Comparison of ENCODE assay signal across 27 cellular contexts in the genomic region with DNA sequence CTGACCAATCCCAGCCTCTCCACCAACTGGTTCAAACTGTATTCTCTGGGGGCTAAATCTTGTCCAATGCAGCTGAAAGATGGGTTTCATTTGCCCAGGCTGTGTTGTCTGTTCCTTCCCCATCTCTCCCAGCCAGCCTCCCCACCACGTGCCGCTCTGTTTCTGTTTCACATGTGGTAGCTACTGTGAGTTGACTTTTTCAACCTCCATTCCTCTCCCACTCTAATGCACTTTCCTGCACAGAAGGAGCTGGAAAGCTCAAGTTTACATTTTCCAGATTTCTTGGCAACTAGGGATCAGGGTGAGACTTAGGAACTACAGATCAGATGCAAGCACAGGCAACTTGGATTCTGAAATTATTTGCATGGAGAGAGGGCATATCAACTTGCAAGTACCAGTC. TPM values are rescaled to one million over a fixed set of nuclear protein-coding genes. Genes with fewer than 3 reads are reported as not detected.
DNase-seq lines count a peak whose midpoint lies in the region; ATAC-seq and TF ChIP-seq lines count a peak whose summit lies in the region.
"Had no signal": no experiment of that assay in that cellular context is flagged by ENCODE, and none has a peak within 500 bp of the region (broad histone marks: within the 10 kb centered on the region; RNA-seq: fewer than 3 reads in every experiment).

No MANE protein-coding gene starts in this region.

- H3K79me2 ChIP-seq in trophoblast cell (ENCODE audit: control insufficient read depth, insufficient read depth, low read length, poor library complexity), result no peaks in the 10 kb centered on the region

- TF ChIP-seq CTCF in AG04450 (IDR thresholded peaks at IDR 0.05; ENCODE audit: low read depth, low read length), result no peak

- ATAC-seq in SK-N-SH treated with all-trans-retinoic acid at 6 μM for 48 hours, result peak; percentile 64
- no peak for ATAC-seq in Right ventricle myocardium inferior
- no peak for ATAC-seq in HG03097 (IDR thresholded peaks at IDR 0.05; ENCODE audit: low FRiP score, unreplicated experiment)
- ATAC-seq: activated naive CD4-positive, alpha-beta T cell treated with anti-CD3 and anti-CD28 coated beads, Interleukin-2, amount 50 U/mL, for 72 hours; pancreas; right cardiac atrium; stimulated activated naive B cell treated with anti-CD40 and anti-IgM and Interleukin-4, amounts not matched to agents 10 μg/mL and 1 μg/mL and 100 μg/mL, for 72 hours had no signal

- H3K27me3 ChIP-seq in AG04450 (ENCODE audit: control insufficient read depth, insufficient read depth, low read length), result no peaks in the 10 kb centered on the region
- H3K27me3 ChIP-seq in trophoblast cell (ENCODE audit: insufficient read depth, low read length), result no peaks in the 10 kb centered on the region
- H3K27me3 ChIP-seq: pancreas, Peyer's patch, vagina had no signal

- H3K36me3 ChIP-seq in trophoblast cell (ENCODE audit: control insufficient read depth in 1 of 2, insufficient read depth in 2 of 2, low read length in 2 of 2), result no peaks in the 10 kb centered on the region
- H3K36me3 ChIP-seq: pancreas, Peyer's patch, thoracic aorta, vagina had no signal

- H3K4ac ChIP-seq in trophoblast cell (ENCODE audit: low read depth, low read length), result no peak overlapping the region

- no peak overlapping the region for H2AFZ ChIP-seq in trophoblast cell (ENCODE audit: insufficient read depth, low read length, poor library complexity)

- POLR2A ChIA-PET in AG04450 (lab: Yijun Ruan, JAX), result no interaction called here

- DNase-seq in AG04450 (ENCODE audit: low read depth, low spot score) (no peak), fibroblast of peridontal ligament (ENCODE audit: extremely low read depth) (peak; percentile 70), trophoblast cell (no peak), AG20443 (ENCODE audit: low spot score) (no peak), KG1 (lab: John Stamatoyannopoulos, UW) (no peak), Right ventricle myocardium inferior (ENCODE audit: missing footprints) (no peak)
- DNase-seq: activated CD4-positive, alpha-beta memory T cell treated with anti-CD3 and anti-CD28 coated beads, Interleukin-2, amount 10 ng/mL, durations not matched to agents 7 days and 5 days; activated T-cell treated with anti-CD3 and anti-CD28 coated beads for 4 hours; anterior cingulate cortex; CD4-positive, alpha-beta memory T cell; DMS 273 treated with DMSO at 0.1 percent for 48 hours; glutamatergic neuron; Karpas-422; MV-4-11; NCI-H1694; NCI-H524 treated with DMSO at 0.1 percent for 48 hours; pancreas; Peyer's patch; right cardiac atrium; stimulated activated naive B cell treated with anti-CD40 and anti-IgM and Interleukin-4, amounts not matched to agents 10 μg/mL and 1 μg/mL and 100 μg/mL, for 72 hours had no signal

- CTCF ChIA-PET in AG04450 (lab: Charles Lee), result no interaction called here

- peak overlapping the region; percentile 48 for H3K27ac ChIP-seq in AG04450 (ENCODE audit: low read depth, low read length)
- H3K27ac ChIP-seq in trophoblast cell (ENCODE audit: low read depth, low read length), result peak overlapping the region; percentile 2
- H3K27ac ChIP-seq: HL-60, pancreas, thoracic aorta, vagina had no signal

- no peak overlapping the region for H2AK5ac ChIP-seq in trophoblast cell (ENCODE audit: low read length)

- H3K9me3 ChIP-seq in AG04450 (ENCODE audit: control insufficient read depth, insufficient read depth, low read length), result no peaks in the 10 kb centered on the region
- H3K9me3 ChIP-seq in trophoblast cell (ENCODE audit: insufficient read depth, low read depth, low read length), result no peaks in the 10 kb centered on the region
- H3K9me3 ChIP-seq: pancreas, Peyer's patch, thoracic aorta, vagina had no signal

- no peak overlapping the region for H3K4me3 ChIP-seq in AG04450 (ENCODE audit: low read depth, low read length)
- H3K4me3 ChIP-seq in trophoblast cell (ENCODE audit: low read depth, low read length), result no peak overlapping the region
- H3K4me3 ChIP-seq: lung, pancreas, Peyer's patch, thoracic aorta, vagina had no signal

- H4K8ac ChIP-seq in trophoblast cell (ENCODE audit: low read depth, low read length), result no peak overlapping the region

- intact Hi-C loops in Right ventricle myocardium inferior (cut with DNase I), result no loop called here

- H3K79me1 ChIP-seq in trophoblast cell (ENCODE audit: low read length), result no peaks in the 10 kb centered on the region

- H2BK12ac ChIP-seq in trophoblast cell (ENCODE audit: low read length), result no peak overlapping the region

- H4K12ac ChIP-seq in trophoblast cell (ENCODE audit: low read depth, low read length), result no peak overlapping the region

- H3K18ac ChIP-seq in trophoblast cell (ENCODE audit: low read length), result no peak overlapping the region

- H3K4me1 ChIP-seq in trophoblast cell (ENCODE audit: control insufficient read depth in 1 of 2, insufficient read depth in 2 of 2, low read length in 2 of 2), result peaks cover 0 to 4% of the 10 kb centered on the region in 2 experiments
- H3K4me1 ChIP-seq: pancreas, Peyer's patch, vagina had no signal

- no peak overlapping the region for H2BK5ac ChIP-seq in trophoblast cell (ENCODE audit: low read depth, low read length, poor library complexity)

- no peak overlapping the region for H2BK120ac ChIP-seq in trophoblast cell (ENCODE audit: insufficient read depth, low read length, poor library complexity)

- H3K9ac ChIP-seq in trophoblast cell (ENCODE audit: low read length), result no peak overlapping the region

- no peak overlapping the region for H3K23ac ChIP-seq in trophoblast cell (ENCODE audit: low read length)

- no CpG with 5 or more reads among the region's 2 CpGs for WGBS in trophoblast cell (ENCODE audit: extremely low coverage, insufficient coverage, insufficient read length)

- no peak overlapping the region for H3K14ac ChIP-seq in trophoblast cell (ENCODE audit: low read length)

- no peak overlapping the region for H4K91ac ChIP-seq in trophoblast cell (ENCODE audit: low read depth, low read length)

- H3K4me2 ChIP-seq in trophoblast cell (ENCODE audit: low read length), result peak overlapping the region; percentile 13

TF ChIP-seq in SK-N-SH treated with all-trans-retinoic acid at 6 μM for 48 hours, 23 proteins besides CTCF, POLR2A, EP300 and RAD21:
- no peak for TF ChIP-seq ZFP30 (CRISPR knock-in tag; IDR thresholded peaks at IDR 0.05)
- no peak for TF ChIP-seq ISL1 (CRISPR knock-in tag; IDR thresholded peaks at IDR 0.05)

RNA-seq across cellular contexts. Expression of a gene that starts 19.0 kb away (rescaled TPM):
- 13.5 and 19.3 TPM in 2 replicates for polyA plus RNA-seq in AG04450 (2011; rRNA removed)
- polyA minus RNA-seq in AG04450 (2011; rRNA and poly(A)+ RNA removed), result 21.5 TPM in 2 replicates
- 4.8 and 5.4 TPM in 2 replicates for polyA plus RNA-seq in trophoblast cell (2013)
- 38.0 TPM for total RNA-seq in Right ventricle myocardium inferior
